ENCODE assay signal across 9 cellular contexts in the genomic region with DNA sequence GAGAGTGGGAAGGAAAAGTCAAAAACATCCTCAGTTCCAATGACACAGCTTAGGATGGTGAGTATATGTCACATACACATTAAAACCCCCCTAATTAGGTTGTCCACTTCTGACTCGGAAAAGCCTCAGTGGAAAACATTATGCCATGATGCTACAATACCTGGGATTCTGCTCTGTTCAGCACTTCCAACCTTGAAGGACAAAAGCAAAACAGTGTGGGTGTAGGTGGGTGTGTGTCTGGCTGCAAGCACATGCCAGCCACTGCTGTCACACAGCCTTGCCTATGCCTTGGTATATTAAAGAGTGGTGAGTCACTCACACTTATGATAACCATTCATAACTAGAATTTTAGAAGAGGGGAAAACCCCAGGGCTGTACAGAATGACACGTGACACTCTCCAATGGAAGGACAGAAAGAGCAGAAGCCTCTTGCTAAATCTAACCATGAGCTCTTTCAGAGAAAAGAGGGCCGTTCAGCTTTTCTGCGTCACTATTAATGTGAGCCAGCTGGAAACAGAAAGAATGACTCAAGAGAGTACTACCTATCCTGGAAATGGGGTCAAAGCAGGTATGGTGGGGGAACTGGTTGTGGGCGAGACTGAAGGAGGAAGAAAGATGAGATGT.
A peak's percentile ranks its signal among the peaks of the same experiment; 100 is the strongest.
DNase-seq lines count a peak whose midpoint lies in the region; ATAC-seq, FAIRE-seq and TF ChIP-seq lines count a peak whose summit lies in the region.
"Had no signal": no experiment of that assay in that cellular context is flagged by ENCODE, and none has a peak within 500 bp of the region (broad histone marks: within the 10 kb centered on the region; RNA-seq: fewer than 3 reads in every experiment).

No MANE protein-coding gene starts in this region.

- FAIRE-seq in kidney (lab: Jason Lieb, UNC) = no peak
- FAIRE-seq: colon had no signal

- H3K4me1 ChIP-seq in kidney (ENCODE audit: control insufficient read depth in 1 of 2, insufficient read depth in 1 of 2, low read depth in 1 of 2, low read length in 2 of 2) = no peaks in the 10 kb centered on the region

- H3K4me3 ChIP-seq in kidney (ENCODE audit: low read length in 2 of 2) = no peak overlapping the region

- DNase-seq in EL (peak; percentile 8), HPDE6-E6E7 (ENCODE audit: extremely low spot score) (peak; percentile 22), ecto neural progenitor cell (ENCODE audit: low spot score) (no peak), kidney (no peak), cardiac septum (ENCODE audit: low spot score) (no peak)
- peak; percentile 6 for DNase-seq in stimulated activated CD8-positive, alpha-beta memory T cell treated with anti-CD3 and anti-CD28 coated beads, Interleukin-12 subunit alpha, Interleukin-12 subunit beta, amount 100 ng/mL, for 4 hours (ENCODE audit: low read depth)

- no peaks in the 10 kb centered on the region for H3K27me3 Mint-ChIP-seq in activated naive CD4-positive, alpha-beta T cell treated with anti-CD3 and anti-CD28 coated beads, Interleukin-2, amount 50 U/mL, for 24 hours

- H3K9me3 Mint-ChIP-seq in activated naive CD4-positive, alpha-beta T cell treated with anti-CD3 and anti-CD28 coated beads, Interleukin-2, amount 50 U/mL, for 24 hours = peaks cover 6% of the 10 kb centered on the region

- no peak overlapping the region for H3K9ac ChIP-seq in kidney (ENCODE audit: low read length in 2 of 2)

- H3K36me3 ChIP-seq in kidney (ENCODE audit: control insufficient read depth in 1 of 2, insufficient read depth in 2 of 2, low read length in 2 of 2) = no peaks in the 10 kb centered on the region

- H3K4me1 Mint-ChIP-seq in activated naive CD4-positive, alpha-beta T cell treated with anti-CD3 and anti-CD28 coated beads, Interleukin-2, amount 50 U/mL, for 24 hours = peaks cover 25% of the 10 kb centered on the region

- peaks cover 0 to 8% of the 10 kb centered on the region in 2 donors for H3K9me3 ChIP-seq in kidney (ENCODE audit: control insufficient read depth in 1 of 2, low read length in 2 of 2)

- peaks cover 10% of the 10 kb centered on the region for H3K36me3 Mint-ChIP-seq in activated naive CD4-positive, alpha-beta T cell treated with anti-CD3 and anti-CD28 coated beads, Interleukin-2, amount 50 U/mL, for 24 hours

- peak overlapping the region; percentile 40 for H3K4me3 Mint-ChIP-seq in activated naive CD4-positive, alpha-beta T cell treated with anti-CD3 and anti-CD28 coated beads, Interleukin-2, amount 50 U/mL, for 24 hours

- H3K27ac ChIP-seq in kidney (ENCODE audit: low read depth in 2 of 2, low read length in 2 of 2) = no peak overlapping the region

- no peak for TF ChIP-seq CTCF in kidney (IDR thresholded peaks at IDR 0.05; ENCODE audit: borderline replicate concordance, extremely low read depth, insufficient read depth)

- peak; percentile 90 for ATAC-seq in GM21381 (IDR thresholded peaks at IDR 0.05; ENCODE audit: unreplicated experiment)

- peak overlapping the region; percentile 93 for H3K27ac Mint-ChIP-seq in activated naive CD4-positive, alpha-beta T cell treated with anti-CD3 and anti-CD28 coated beads, Interleukin-2, amount 50 U/mL, for 24 hours

- intact Hi-C loops in kidney (cut with DNase I) (no loop called here), cardiac septum (cut with DNase I) (no loop called here)

Comparison
In these comparisons a context has a peak if more than half of its experiments do, and no peak if none do; other contexts are left out.
1. DNase-seq: peak in EL (single experiment), HPDE6-E6E7 (single experiment) and stimulated activated CD8-positive, alpha-beta memory T cell treated with anti-CD3 and anti-CD28 coated beads, Interleukin-12 subunit alpha, Interleukin-12 subunit beta, amount 100 ng/mL, for 4 hours (single experiment); none in ecto neural progenitor cell (single experiment), kidney (single experiment) and cardiac septum (single experiment).